ENCODE assay signal across 1 cellular context in genomic region chr15:78437762-78438594, GRCh38.
TF ChIP-seq lines count a peak whose summit lies in the region.

Gene IREB2 (plus strand): TSS chr15:78438216. CDS start chr15:78438338, 122 bp downstream.

TF ChIP-seq in HepG2, 621 proteins besides CTCF, POLR2A, EP300 and RAD21 (continued from another document and continues in another):
- TF ChIP-seq ELF4 (CRISPR knock-in tag; IDR thresholded peaks at IDR 0.05; ENCODE audit: borderline replicate concordance): peak; percentile 11; the same call in 1 of the 2 replicates
- TF ChIP-seq BRD4 (CRISPR knock-in tag; IDR thresholded peaks at IDR 0.05): peak; percentile 56
- peak; percentile 90 for TF ChIP-seq RBFOX2 (IDR thresholded peaks at IDR 0.05; ENCODE audit: low read depth, low read length)
- TF ChIP-seq ATF1 (CRISPR knock-in tag; IDR thresholded peaks at IDR 0.05): no peak
- no peak for TF ChIP-seq ZBTB4 (CRISPR knock-in tag; IDR thresholded peaks at IDR 0.05; ENCODE audit: borderline replicate concordance)
- TF ChIP-seq CENPT (CRISPR knock-in tag; IDR thresholded peaks at IDR 0.05; ENCODE audit: low read depth): no peak
- no peak for TF ChIP-seq IKZF4 (CRISPR knock-in tag; IDR thresholded peaks at IDR 0.05; ENCODE audit: borderline replicate concordance, low read depth, not compliant biosample characterization)
- 0 out of 2 replicates have a peak, but pooled peaks have one; percentile 37 for TF ChIP-seq RARG (CRISPR knock-in tag; IDR thresholded peaks at IDR 0.05; ENCODE audit: low read depth)
- peak; percentile 23; the same call in 1 of the 2 replicates for TF ChIP-seq ZNF615 (CRISPR knock-in tag; IDR thresholded peaks at IDR 0.05; ENCODE audit: borderline replicate concordance)
- TF ChIP-seq ZGPAT (CRISPR knock-in tag; IDR thresholded peaks at IDR 0.05): peak; percentile 67
- no peak; the same call in 1 of the 2 replicates for TF ChIP-seq HOXD1 (CRISPR knock-in tag; IDR thresholded peaks at IDR 0.05)
- TF ChIP-seq ZNF549 (CRISPR knock-in tag; IDR thresholded peaks at IDR 0.05): no peak
- peak; percentile 12; the same call in 1 of the 2 replicates for TF ChIP-seq CCDC6 (CRISPR knock-in tag; IDR thresholded peaks at IDR 0.05)
- TF ChIP-seq GATAD1 (CRISPR knock-in tag; IDR thresholded peaks at IDR 0.05): peak; percentile 87
- no peak for TF ChIP-seq AHDC1 (CRISPR knock-in tag; IDR thresholded peaks at IDR 0.05; ENCODE audit: borderline replicate concordance)
- peak; percentile 98 for TF ChIP-seq CHD2 (IDR thresholded peaks at IDR 0.05; ENCODE audit: low read depth, low read length)
- peak; percentile 85 for TF ChIP-seq YY1 (IDR thresholded peaks at IDR 0.05; ENCODE audit: insufficient read depth, insufficient replicate concordance, low read depth, low read length)
- TF ChIP-seq HCFC1 (IDR thresholded peaks at IDR 0.05; ENCODE audit: low read depth, low read length): peak; percentile 30; the same call in 1 of the 2 replicates
- TF ChIP-seq ZFP36 (IDR thresholded peaks at IDR 0.05; ENCODE audit: borderline replicate concordance, low read depth, low read length, partially characterized antibody): no peak
- TF ChIP-seq ZNF501 (CRISPR knock-in tag; IDR thresholded peaks at IDR 0.05): peak; percentile 89
- TF ChIP-seq SMAD3 (CRISPR knock-in tag; IDR thresholded peaks at IDR 0.05): no peak; the same call in 1 of the 2 replicates
- no peak for TF ChIP-seq TCF12 (IDR thresholded peaks at IDR 0.05)
- no peak for TF ChIP-seq TCF12 (CRISPR knock-in tag; IDR thresholded peaks at IDR 0.05)
- no peak for TF ChIP-seq ZNF597 (CRISPR knock-in tag; IDR thresholded peaks at IDR 0.05)
- no peak for TF ChIP-seq ZMAT5 (CRISPR knock-in tag; IDR thresholded peaks at IDR 0.05; ENCODE audit: borderline replicate concordance, low read depth)
- TF ChIP-seq ZBTB49 (CRISPR knock-in tag; IDR thresholded peaks at IDR 0.05; ENCODE audit: borderline replicate concordance): no peak
- TF ChIP-seq ZNF274 (CRISPR knock-in tag; IDR thresholded peaks at IDR 0.05): no peak; the same call in 1 of the 2 replicates
- no peak for TF ChIP-seq ZNF572 (CRISPR knock-in tag; IDR thresholded peaks at IDR 0.05)
- TF ChIP-seq CREBL2 (CRISPR knock-in tag; IDR thresholded peaks at IDR 0.05; ENCODE audit: borderline replicate concordance): no peak; the same call in 1 of the 2 replicates
- TF ChIP-seq SMC3 (IDR thresholded peaks at IDR 0.05; ENCODE audit: low read length): no peak
- no peak; the same call in 1 of the 2 replicates for TF ChIP-seq KLF12 (CRISPR knock-in tag; IDR thresholded peaks at IDR 0.05; ENCODE audit: borderline replicate concordance)
- TF ChIP-seq FOSL1 (CRISPR knock-in tag; IDR thresholded peaks at IDR 0.05; ENCODE audit: borderline replicate concordance): no peak
- no peak for TF ChIP-seq DBP (CRISPR knock-in tag; IDR thresholded peaks at IDR 0.05; ENCODE audit: not compliant biosample characterization)
- no peak for TF ChIP-seq NFIC (IDR thresholded peaks at IDR 0.05; ENCODE audit: low read length)
- no peak for TF ChIP-seq ZNF672 (CRISPR knock-in tag; IDR thresholded peaks at IDR 0.05)
- peak; percentile 90 for TF ChIP-seq ZNF891 (CRISPR knock-in tag; IDR thresholded peaks at IDR 0.05)
- no peak for TF ChIP-seq DMTF1 (CRISPR knock-in tag; IDR thresholded peaks at IDR 0.05)
- no peak; the same call in none of the 2 replicates for TF ChIP-seq ZNF772 (CRISPR knock-in tag; IDR thresholded peaks at IDR 0.05)
- TF ChIP-seq CAMTA2 (CRISPR knock-in tag; IDR thresholded peaks at IDR 0.05; ENCODE audit: borderline replicate concordance): no peak
- TF ChIP-seq PRDM4 (CRISPR knock-in tag; IDR thresholded peaks at IDR 0.05; ENCODE audit: borderline replicate concordance): no peak
- TF ChIP-seq ZNF34 (CRISPR knock-in tag; IDR thresholded peaks at IDR 0.05; ENCODE audit: borderline replicate concordance): peak; percentile 57; the same call in 1 of the 2 replicates
